In the genomic region with DNA sequence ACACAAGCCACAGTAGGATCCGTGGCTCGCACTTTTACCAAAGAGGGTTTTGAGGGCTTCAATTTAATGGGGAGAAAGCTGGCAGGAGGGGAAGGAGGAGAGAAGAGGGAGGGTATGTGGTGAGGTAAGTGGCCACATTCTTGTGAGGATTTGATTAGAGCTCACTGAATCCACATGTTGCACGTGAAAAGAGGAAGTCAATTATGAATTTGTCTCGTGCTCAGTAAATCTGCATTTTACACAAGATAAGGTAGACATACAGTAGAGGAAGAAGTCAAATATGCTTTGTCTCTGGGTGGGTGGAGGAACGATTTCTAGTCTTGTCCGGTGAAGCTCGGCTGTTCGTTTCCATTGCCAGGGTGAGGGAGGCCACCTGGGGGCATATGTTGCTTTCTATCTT, we compare ENCODE assay signal across 8 cellular contexts. TPM values are rescaled to one million over a fixed set of nuclear protein-coding genes. Genes with fewer than 3 reads are reported as not detected.
A peak's percentile ranks its signal among the peaks of the same experiment; 100 is the strongest.
DNase-seq lines count a peak whose midpoint lies in the region; ATAC-seq, FAIRE-seq and TF ChIP-seq lines count a peak whose summit lies in the region.

No MANE protein-coding gene starts in this region.

- BruUV-seq in PC-9 (replicated peaks; lab: Mats Ljungman, UMichigan) = TSS peak; percentile 37

- H3K4me2 ChIP-seq in PC-9 = peak overlapping the region; percentile 99

- H3F3A ChIP-seq in PC-9 (ENCODE audit: insufficient read depth, low read depth) = peaks cover 15% of the 10 kb centered on the region

- ATAC-seq in GM21717 (IDR thresholded peaks at IDR 0.05; ENCODE audit: unreplicated experiment) = no peak
- no peak for ATAC-seq in GM18511 (IDR thresholded peaks at IDR 0.05; ENCODE audit: unreplicated experiment)

- H3K4me1 ChIP-seq in PC-9 (replicated peaks; ENCODE audit: insufficient read depth) (peaks cover 8% of the 10 kb centered on the region; the same call in 1 of the 2 replicates), prostate gland (replicated peaks) (no peaks in the 10 kb centered on the region)

- H3K9me2 ChIP-seq in PC-9 (ENCODE audit: insufficient read depth) = no peaks in the 10 kb centered on the region

- TF ChIP-seq POLR2A in GM12891 (IDR thresholded peaks at IDR 0.05; ENCODE audit: low read depth, low read length) (no peak), prostate gland (IDR thresholded peaks at IDR 0.05) (no peak)

- TF ChIP-seq CTCF in PC-9 (conservative IDR thresholded peaks at IDR 0.05) (no peak), epithelial cell of esophagus (IDR thresholded peaks at IDR 0.05; ENCODE audit: insufficient read depth, low read depth, low read length, missing control alignments) (no peak), prostate gland (IDR thresholded peaks at IDR 0.05) (no peak)

- intact Hi-C loops in PC-9 (cut with micrococcal nuclease; ENCODE audit: unreplicated experiment) = loop anchor here (1.0 kb wide), 1 partner anchor 80 kb away; the partner anchor contains the start of gene ZNF594
- intact Hi-C loops in prostate gland (cut with DNase I) = no loop called here

- H3K9me3 ChIP-seq in PC-9 (ENCODE audit: insufficient read depth, low read depth) (peaks cover 46% of the 10 kb centered on the region), prostate gland (no peaks in the 10 kb centered on the region)

- peaks cover 29% of the 10 kb centered on the region for H3K36me3 ChIP-seq in PC-9 (ENCODE audit: low read depth)
- no peaks in the 10 kb centered on the region for H3K36me3 ChIP-seq in prostate gland

- DNase-seq in GM12891 (ENCODE audit: insufficient read length, low spot score) = no peak
- no peak for DNase-seq in PC-9
- DNase-seq in epithelial cell of esophagus (ENCODE audit: low read depth) = no peak
- DNase-seq in prostate gland (ENCODE audit: low spot score) = no peak
- no peak for DNase-seq in effector CD4-positive, alpha-beta T cell
- no peak for DNase-seq in epidermal melanocyte (ENCODE audit: insufficient read length, low spot score)

- 0 out of 2 replicates have a peak, but pooled peaks cover 3% of the 10 kb centered on the region for H3K79me2 ChIP-seq in PC-9 (ENCODE audit: low read depth)

- H3K27me3 ChIP-seq in PC-9 (ENCODE audit: insufficient read depth, low read depth) = no peaks in the 10 kb centered on the region
- H3K27me3 ChIP-seq in prostate gland (replicated peaks; ENCODE audit: insufficient read depth) = peaks cover 7% of the 10 kb centered on the region

- H3K4me3 ChIP-seq in PC-9 (peak overlapping the region; percentile 86), epithelial cell of esophagus (ENCODE audit: low read length) (peak overlapping the region; percentile 86), prostate gland (peak overlapping the region; percentile 77 to 82)

- POLR2A ChIA-PET in PC-9 (lab: Charles Lee; ENCODE audit: unreplicated experiment) = no interaction called here

- CTCF ChIA-PET in PC-9 (lab: Charles Lee) = interaction anchor here (0.6 to 0.7 kb wide), 2 partner anchors 102 to 641 kb away, joined by 3 to 5 read pairs; no protein-coding TSS in a partner anchor

- H2AFZ ChIP-seq in PC-9 = peak overlapping the region; percentile 99; the same call in 1 of the 2 replicates

- no peaks in the 10 kb centered on the region for H4K20me1 ChIP-seq in PC-9 (ENCODE audit: insufficient read depth)

- WGBS in prostate gland = 18% methylated on average over 8 of the region's 8 CpGs

- FAIRE-seq in GM12891 (lab: Jason Lieb, UNC) = peak; percentile 78

- H3K27ac ChIP-seq in PC-9 (no peak overlapping the region), prostate gland (no peak overlapping the region)

TF ChIP-seq in GM12891, 5 proteins besides CTCF, POLR2A, EP300 and RAD21:
- no peak for TF ChIP-seq POLR2AphosphoS5 (IDR thresholded peaks at IDR 0.05; ENCODE audit: low read depth, low read length)
- peak; percentile 91 for TF ChIP-seq SPI1 (IDR thresholded peaks at IDR 0.05; ENCODE audit: low read depth, low read length)
- no peak for TF ChIP-seq POU2F2 (IDR thresholded peaks at IDR 0.05; ENCODE audit: low read depth, low read length)

RNA-seq across cellular contexts. Expression of gene ZNF232, which starts 0.9 kb away (rescaled TPM):
- 5.3 TPM for polyA plus RNA-seq in GM12891 (2012; ENCODE audit: low read depth, missing spikeins)
- total RNA-seq in PC-9 (2021) (10.3 TPM in 2 replicates), prostate gland (10 to 100 TPM; 14.3 TPM)

RNA-seq across cellular contexts. Expression of gene USP6, which starts 5.0 kb away (rescaled TPM):
- 0.06 TPM for polyA plus RNA-seq in GM12891 (2012; ENCODE audit: low read depth, missing spikeins)
- total RNA-seq in PC-9 (2021) = 0.11 TPM in 1 of 2 replicates, not detected in the other
- 1 to 10 TPM; 1.4 to 6.8 TPM for total RNA-seq in prostate gland

RNA-seq across cellular contexts. Expression of gene ZFP3, which starts 32.5 kb away (rescaled TPM):
- 0.63 TPM for polyA plus RNA-seq in GM12891 (2012; ENCODE audit: low read depth, missing spikeins)
- total RNA-seq in PC-9 (2021) = 2.3 and 4.5 TPM in 2 replicates
- total RNA-seq in prostate gland = 1 to 10 TPM; 5.4 to 8.5 TPM
